Comparison of ENCODE assay signal across 8 cellular contexts in genomic region chr1:21294266-21295058, GRCh38. TPM values are rescaled to one million over a fixed set of nuclear protein-coding genes. Genes with fewer than 3 reads are reported as not detected.
DNase-seq lines count a peak whose midpoint lies in the region; ATAC-seq and TF ChIP-seq lines count a peak whose summit lies in the region.

No MANE protein-coding gene starts in this region.

- peaks cover 23% of the 10 kb centered on the region for H3K9me1 ChIP-seq in IMR-90 (ENCODE audit: insufficient read depth, low read length)

- H4K91ac ChIP-seq in IMR-90 (ENCODE audit: insufficient read depth, low read depth, low read length): no peak overlapping the region

- H2AFZ ChIP-seq in IMR-90 (replicated peaks; ENCODE audit: low read length, poor library complexity): peak overlapping the region; percentile 59

- intact Hi-C loops in CD8-positive, alpha-beta T cell (cut with DNase I, micrococcal nuclease): loop anchor here (1.0 to 5.0 kb wide), 5 partner anchors 29 to 787 kb away; partner anchors contain the start of gene MUL1 (in 1 of the 2)
- intact Hi-C loops in IMR-90 (cut with micrococcal nuclease): no loop called here

- POLR2A ChIA-PET in CD8-positive, alpha-beta T cell (lab: Charles Lee): interaction anchor here (0.8 to 5.0 kb wide), 9 partner anchors 9 to 731 kb away, joined by 3 to 62 read pairs (median 16); no protein-coding TSS in a partner anchor
- POLR2A ChIA-PET in IMR-90 (lab: Charles Lee; ENCODE audit: unreplicated experiment): no interaction called here

- DNase-seq in CD8-positive, alpha-beta T cell: peak; percentile 71 to 95 (median 83)
- DNase-seq in IMR-90 (no peak), glutamatergic neuron (no peak), midbrain (lab: John Stamatoyannopoulos, UW) (no peak), NCI-H2227 treated with DMSO at 0.1 percent for 48 hours (lab: John Stamatoyannopoulos, UW) (no peak)
- DNase-seq in activated CD8-positive, alpha-beta memory T cell treated with anti-CD3 and anti-CD28 coated beads for 4 hours (ENCODE audit: low read depth in 2 of 2): peak; percentile 70 to 82
- DNase-seq in stimulated activated CD4-positive, alpha-beta T cell treated with anti-CD3 and anti-CD28 coated beads, Interleukin-4, amount 100 ng/mL, for 4 hours: peak; percentile 69 to 86

- H3K27me3 ChIP-seq in CD8-positive, alpha-beta T cell (ENCODE audit: insufficient read depth, low read length): no peaks in the 10 kb centered on the region
- H3K27me3 ChIP-seq in IMR-90 (ENCODE audit: control insufficient read depth, insufficient read depth, low read length): no peaks in the 10 kb centered on the region

- no peak overlapping the region for H3K56ac ChIP-seq in IMR-90 (ENCODE audit: extremely low read depth, insufficient read depth, low read length)

- peak overlapping the region; percentile 98 for H3K27ac Mint-ChIP-seq in CD8-positive, alpha-beta T cell
- H3K27ac Mint-ChIP-seq in glutamatergic neuron (ENCODE audit: unreplicated experiment): peak overlapping the region; percentile 12

- H3K14ac ChIP-seq in IMR-90 (replicated peaks; ENCODE audit: low read depth, low read length): no peak overlapping the region

- H3K9me3 Mint-ChIP-seq in CD8-positive, alpha-beta T cell: no peaks in the 10 kb centered on the region
- H3K9me3 Mint-ChIP-seq in glutamatergic neuron (ENCODE audit: unreplicated experiment): peaks cover 3% of the 10 kb centered on the region

- no peak overlapping the region for H2BK20ac ChIP-seq in IMR-90 (ENCODE audit: low read depth, low read length)

- WGBS in IMR-90 (ENCODE audit: extremely low coverage in 2 of 2, insufficient read length in 1 of 2), 2 experiments: 55% methylated on average over 6 of the region's 13 CpGs; no CpG with 5 or more reads in 1 of the 2 experiments

- no peak for TF ChIP-seq POLR2A in IMR-90 (IDR thresholded peaks at IDR 0.05; ENCODE audit: low read depth, low read length)

- peak overlapping the region; percentile 86 for H3K4me3 Mint-ChIP-seq in CD8-positive, alpha-beta T cell
- no peak overlapping the region for H3K4me3 Mint-ChIP-seq in glutamatergic neuron (ENCODE audit: unreplicated experiment)

- H4K5ac ChIP-seq in IMR-90 (ENCODE audit: low read depth, low read length): no peak overlapping the region

- H3K4me3 ChIP-seq in CD8-positive, alpha-beta T cell (ENCODE audit: low read depth, low read length): peak overlapping the region; percentile 86
- no peak overlapping the region for H3K4me3 ChIP-seq in IMR-90 (ENCODE audit: insufficient read depth, low read depth, low read length)

- CTCF ChIA-PET in CD8-positive, alpha-beta T cell (lab: Charles Lee): interaction anchor here (0.9 to 5.2 kb wide), 14 partner anchors 12 to 74 kb away, joined by 3 to 34 read pairs (median 4); no protein-coding TSS in a partner anchor
- CTCF ChIA-PET in IMR-90 (lab: Yijun Ruan, JAX): interaction anchor here (1.7 kb wide), 1 partner anchor 24 kb away, joined by 4 read pairs; no protein-coding TSS in a partner anchor

- no peak for TF ChIP-seq RAD21 in IMR-90 (IDR thresholded peaks at IDR 0.05; ENCODE audit: low read length)

- peaks cover 10% of the 10 kb centered on the region for H3K36me3 Mint-ChIP-seq in CD8-positive, alpha-beta T cell
- no peaks in the 10 kb centered on the region for H3K36me3 Mint-ChIP-seq in glutamatergic neuron (ENCODE audit: unreplicated experiment)

- peaks cover 36% of the 10 kb centered on the region for H4K20me1 ChIP-seq in IMR-90 (ENCODE audit: insufficient read depth, low read length)

- in situ Hi-C loops in IMR-90 (cut with MboI; ENCODE audit: low sequenced_read_pairs): no loop called here

- no peak overlapping the region for H2BK15ac ChIP-seq in IMR-90 (ENCODE audit: low read depth, low read length)

- H3K18ac ChIP-seq in IMR-90 (ENCODE audit: low read depth, low read length): no peak overlapping the region

- no peak overlapping the region for H2BK120ac ChIP-seq in IMR-90 (ENCODE audit: low read depth, low read length)

- H3K27ac ChIP-seq in CD8-positive, alpha-beta T cell (ENCODE audit: low read depth, low read length): peak overlapping the region; percentile 94
- H3K27ac ChIP-seq in IMR-90 (ENCODE audit: insufficient read depth, low read length): no peak overlapping the region

- no peak overlapping the region for H3K4me2 ChIP-seq in IMR-90 (ENCODE audit: low read depth, low read length)

- dilution Hi-C loops in IMR-90 (cut with HindIII; ENCODE audit: low sequenced_read_pairs, unreplicated experiment): no loop called here

- no peak overlapping the region for H3K4ac ChIP-seq in IMR-90 (ENCODE audit: low read depth, low read length)

- H2AK9ac ChIP-seq in IMR-90 (replicated peaks; ENCODE audit: low read depth, low read length, poor library complexity): no peak overlapping the region

- H3K9ac ChIP-seq in IMR-90 (ENCODE audit: low read depth, low read length): no peak overlapping the region

- peaks cover 82% of the 10 kb centered on the region for H3K4me1 Mint-ChIP-seq in CD8-positive, alpha-beta T cell (ENCODE audit: low read depth)
- H3K4me1 Mint-ChIP-seq in glutamatergic neuron (ENCODE audit: low read depth, unreplicated experiment): peaks cover 29% of the 10 kb centered on the region

- peak overlapping the region; percentile 36; the same call in 1 of the 2 replicates for H2AK5ac ChIP-seq in IMR-90 (ENCODE audit: low read depth, low read length)

- peaks cover 43 to 87% of the 10 kb centered on the region in 2 experiments for H3K79me1 ChIP-seq in IMR-90 (ENCODE audit: low read depth in 1 of 2, low read length in 2 of 2)

- H2BK5ac ChIP-seq in IMR-90 (ENCODE audit: low read depth, low read length, poor library complexity, severe bottlenecking): no peak overlapping the region

- BruUV-seq in IMR-90 (replicated peaks; lab: Mats Ljungman, UMichigan): no TSS peak

- no peaks in the 10 kb centered on the region for H3K36me3 ChIP-seq in CD8-positive, alpha-beta T cell (ENCODE audit: insufficient read depth, low read length)
- H3K36me3 ChIP-seq in IMR-90 (ENCODE audit: control insufficient read depth, insufficient read depth, low read length): peaks cover 4% of the 10 kb centered on the region; the same call in 1 of the 2 replicates

- H3K27me3 Mint-ChIP-seq in CD8-positive, alpha-beta T cell (ENCODE audit: low read depth): no peaks in the 10 kb centered on the region
- peaks cover 4% of the 10 kb centered on the region for H3K27me3 Mint-ChIP-seq in glutamatergic neuron (ENCODE audit: unreplicated experiment)

- no peak overlapping the region for H3K23ac ChIP-seq in IMR-90 (ENCODE audit: low read depth, low read length)

- TF ChIP-seq CTCF in CD8-positive, alpha-beta T cell (IDR thresholded peaks at IDR 0.05): no peak
- TF ChIP-seq CTCF in IMR-90 (conservative IDR thresholded peaks at IDR 0.05; ENCODE audit: low read depth, low read length) (no peak), glutamatergic neuron (IDR thresholded peaks at IDR 0.05; ENCODE audit: partially characterized antibody, unreplicated experiment) (no peak)

- no peak overlapping the region for H4K8ac ChIP-seq in IMR-90 (ENCODE audit: low read depth in 2 of 2, low read length in 2 of 2)

- ATAC-seq in CD8-positive, alpha-beta T cell: peak; percentile 72
- ATAC-seq in GM21423 (IDR thresholded peaks at IDR 0.05; ENCODE audit: unreplicated experiment) (peak; percentile 46), IMR-90 (ENCODE audit: low read depth) (no peak)

- H3K4me1 ChIP-seq in CD8-positive, alpha-beta T cell (ENCODE audit: insufficient read depth, low read length): peaks cover 80% of the 10 kb centered on the region
- peaks cover 23% of the 10 kb centered on the region for H3K4me1 ChIP-seq in IMR-90 (ENCODE audit: control insufficient read depth, insufficient read depth, low read length)

- H3K9me3 ChIP-seq in CD8-positive, alpha-beta T cell (ENCODE audit: low read length): no peaks in the 10 kb centered on the region
- no peaks in the 10 kb centered on the region for H3K9me3 ChIP-seq in IMR-90 (ENCODE audit: control insufficient read depth, insufficient read depth, low read length)

TF ChIP-seq in IMR-90, 13 proteins besides CTCF, POLR2A, EP300 and RAD21:
- TF ChIP-seq CHD1 (IDR thresholded peaks at IDR 0.05; ENCODE audit: low read depth, low read length): no peak
- no peak for TF ChIP-seq MXI1 (IDR thresholded peaks at IDR 0.05; ENCODE audit: borderline replicate concordance, low read depth, low read length)
- no peak for TF ChIP-seq CEBPB (IDR thresholded peaks at IDR 0.05; ENCODE audit: low read depth, low read length)
- no peak for TF ChIP-seq MAFK (IDR thresholded peaks at IDR 0.05; ENCODE audit: low read depth, low read length)
- TF ChIP-seq SMC3 (IDR thresholded peaks at IDR 0.05; ENCODE audit: low read depth, low read length): no peak
- TF ChIP-seq MAZ (IDR thresholded peaks at IDR 0.05; ENCODE audit: borderline replicate concordance, low read depth, low read length): no peak
- TF ChIP-seq USF2 (IDR thresholded peaks at IDR 0.05; ENCODE audit: low read depth, low read length): no peak
- no peak for TF ChIP-seq FOS (IDR thresholded peaks at IDR 0.05; ENCODE audit: low read depth, low read length)
- TF ChIP-seq, protein P1, sequence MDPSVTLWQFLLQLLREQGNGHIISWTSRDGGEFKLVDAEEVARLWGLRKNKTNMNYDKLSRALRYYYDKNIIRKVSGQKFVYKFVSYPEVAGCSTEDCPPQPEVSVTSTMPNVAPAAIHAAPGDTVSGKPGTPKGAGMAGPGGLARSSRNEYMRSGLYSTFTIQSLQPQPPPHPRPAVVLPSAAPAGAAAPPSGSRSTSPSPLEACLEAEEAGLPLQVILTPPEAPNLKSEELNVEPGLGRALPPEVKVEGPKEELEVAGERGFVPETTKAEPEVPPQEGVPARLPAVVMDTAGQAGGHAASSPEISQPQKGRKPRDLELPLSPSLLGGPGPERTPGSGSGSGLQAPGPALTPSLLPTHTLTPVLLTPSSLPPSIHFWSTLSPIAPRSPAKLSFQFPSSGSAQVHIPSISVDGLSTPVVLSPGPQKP (IDR thresholded peaks at IDR 0.05; ENCODE audit: borderline replicate concordance, low read depth, low read length): no peak

RNA-seq across cellular contexts. Expression of gene ECE1, which starts 4.2 kb away (rescaled TPM):
- 10 to 100 TPM; 55.0 to 56.0 TPM for total RNA-seq in CD8-positive, alpha-beta T cell
- total RNA-seq in IMR-90 (2012; rRNA removed): 60.0 and 61.8 TPM in 2 replicates
- 124 and 133 TPM in 2 replicates for polyA plus RNA-seq in IMR-90 (2012; rRNA removed)
- 90.4 and 122 TPM in 2 replicates for polyA plus RNA-seq in IMR-90 (2012; cell fraction: cytosol; rRNA removed)
- polyA plus RNA-seq in IMR-90 (2012; cell fraction: nucleus; rRNA removed; ENCODE audit: low replicate concordance): 71.7 and 82.4 TPM in 2 replicates
- total RNA-seq in glutamatergic neuron (ENCODE audit: unreplicated experiment): 36.1 TPM

Comparison
In these comparisons a context has a peak if more than half of its experiments do, and no peak if none do; other contexts are left out.
1. DNase-seq: peak in CD8-positive, alpha-beta T cell (7 of 7), activated CD8-positive, alpha-beta memory T cell treated with anti-CD3 and anti-CD28 coated beads for 4 hours (2 of 2) and stimulated activated CD4-positive, alpha-beta T cell treated with anti-CD3 and anti-CD28 coated beads, Interleukin-4, amount 100 ng/mL, for 4 hours (2 of 2); none in IMR-90 (single experiment), glutamatergic neuron (single experiment), midbrain (single experiment) and NCI-H2227 treated with DMSO at 0.1 percent for 48 hours (single experiment).